In the genomic region with DNA sequence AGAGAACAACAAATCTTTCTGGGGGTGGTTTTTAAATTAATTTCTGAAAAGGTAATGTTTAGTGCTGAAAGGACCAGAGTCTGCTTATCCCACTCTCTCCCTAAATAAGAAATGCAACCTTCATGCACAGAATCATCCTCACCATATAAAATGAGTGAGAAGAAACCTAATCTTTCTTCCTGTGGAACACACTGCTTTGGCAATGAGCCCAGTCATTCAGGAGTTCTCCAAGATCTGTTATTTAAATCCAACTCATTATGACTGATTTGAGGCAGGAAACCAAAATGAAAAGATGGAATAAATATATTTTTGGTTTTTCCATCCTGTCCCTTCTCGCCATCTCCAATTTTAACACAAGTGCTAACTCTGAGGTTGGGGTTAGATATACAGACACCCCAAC, we compare ENCODE assay signal across 17 cellular contexts.
DNase-seq lines count a peak whose midpoint lies in the region; ATAC-seq, FAIRE-seq and TF ChIP-seq lines count a peak whose summit lies in the region.
"Had no signal": no experiment of that assay in that cellular context is flagged by ENCODE, and none has a peak within 500 bp of the region (broad histone marks: within the 10 kb centered on the region; RNA-seq: fewer than 3 reads in every experiment).

No MANE protein-coding gene starts in this region.

- H3K36me3 ChIP-seq in GM23248 (ENCODE audit: low read depth) (no peaks in the 10 kb centered on the region), bronchial epithelial cell (ENCODE audit: control insufficient read depth, insufficient read depth, low read length) (no peaks in the 10 kb centered on the region)
- H3K36me3 ChIP-seq: thoracic aorta had no signal

- H3K4me3 ChIP-seq in GM23248 (no peak overlapping the region), bronchial epithelial cell (ENCODE audit: low read depth, low read length) (no peak overlapping the region)
- H3K4me3 ChIP-seq: thoracic aorta had no signal

- no peak overlapping the region for H3K4me2 ChIP-seq in GM23248 (ENCODE audit: unreplicated experiment)

- H3K9ac ChIP-seq in GM23248: no peak overlapping the region

- H2AFZ ChIP-seq in GM23248: no peak overlapping the region

- H3K27me3 ChIP-seq in GM23248 (replicated peaks; ENCODE audit: insufficient read depth): no peaks in the 10 kb centered on the region
- H3K27me3 ChIP-seq in bronchial epithelial cell (ENCODE audit: control insufficient read depth, insufficient read depth, low read length): no peaks in the 10 kb centered on the region

- no peak for ATAC-seq in GM19023 (IDR thresholded peaks at IDR 0.05; ENCODE audit: unreplicated experiment)
- ATAC-seq: left cardiac atrium, Panc1 had no signal

- H4K20me1 ChIP-seq in GM23248 (ENCODE audit: insufficient read depth): no peaks in the 10 kb centered on the region

- no peak overlapping the region for H3K27ac ChIP-seq in GM23248
- H3K27ac ChIP-seq: thoracic aorta had no signal

- H3K9me3 ChIP-seq in GM23248 (ENCODE audit: low read depth): no peaks in the 10 kb centered on the region
- H3K9me3 ChIP-seq: thoracic aorta had no signal

- no peak for TF ChIP-seq CTCF in bronchial epithelial cell (IDR thresholded peaks at IDR 0.05; ENCODE audit: insufficient read depth, low read length, severe bottlenecking)

- no peaks in the 10 kb centered on the region for H3K79me2 ChIP-seq in GM23248 (ENCODE audit: insufficient read depth)

- H3K4me1 ChIP-seq in GM23248 (ENCODE audit: insufficient read depth): peaks cover 4% of the 10 kb centered on the region

- H3F3A ChIP-seq in GM23248 (ENCODE audit: insufficient read depth): no peaks in the 10 kb centered on the region

- FAIRE-seq in bronchial epithelial cell (lab: Jason Lieb, UNC): no peak
- FAIRE-seq: endometrium, G401.6 had no signal

- 97 to 100% methylated on average over 1 of the region's 1 CpG for WGBS in GM23248 (ENCODE audit: low coverage in 1 of 2, low lambda C conversion rate in 2 of 2, missing lambda C conversion rate in 2 of 2), 2 experiments

- peak; percentile 10 for DNase-seq in GM23248
- DNase-seq in NCI-H446 treated with DMSO at 0.1 percent for 48 hours (lab: John Stamatoyannopoulos, UW): peak; percentile 1
- DNase-seq in bronchial epithelial cell (ENCODE audit: low read depth): peak; percentile 24
- DNase-seq in pons (ENCODE audit: low spot score): peak; percentile 5
- DNase-seq in DMS153 treated with DMSO at 0.1 percent for 48 hours (lab: John Stamatoyannopoulos, UW; ENCODE audit: unreplicated experiment): no peak
- no peak for DNase-seq in NCI-H345 (lab: John Stamatoyannopoulos, UW)
- DNase-seq in stimulated activated CD4-positive, alpha-beta T cell treated with anti-CD3 and anti-CD28 coated beads, Interleukin-2, amount 100 ng/mL, for 48 hours: no peak
- DNase-seq: activated naive CD4-positive, alpha-beta T cell treated with anti-CD3 and anti-CD28 coated beads, Interleukin-2, amount 10 ng/mL, durations not matched to agents 7 days and 5 days; C1 segment of cervical spinal cord; left cardiac atrium; NCI-H510A; posterior cingulate gyrus had no signal

- in situ Hi-C loops in GM23248 (cut with MboI): no loop called here

- no peaks in the 10 kb centered on the region for H3K9me2 ChIP-seq in GM23248 (ENCODE audit: insufficient read depth)

Comparison
In these comparisons a context has a peak if more than half of its experiments do, and no peak if none do; other contexts are left out.
1. DNase-seq: peak in GM23248 (single experiment), NCI-H446 treated with DMSO at 0.1 percent for 48 hours (single experiment), bronchial epithelial cell (single experiment) and pons (single experiment); none in DMS153 treated with DMSO at 0.1 percent for 48 hours (single experiment), NCI-H345 (single experiment) and stimulated activated CD4-positive, alpha-beta T cell treated with anti-CD3 and anti-CD28 coated beads, Interleukin-2, amount 100 ng/mL, for 48 hours (0 of 2).